In the genomic region with DNA sequence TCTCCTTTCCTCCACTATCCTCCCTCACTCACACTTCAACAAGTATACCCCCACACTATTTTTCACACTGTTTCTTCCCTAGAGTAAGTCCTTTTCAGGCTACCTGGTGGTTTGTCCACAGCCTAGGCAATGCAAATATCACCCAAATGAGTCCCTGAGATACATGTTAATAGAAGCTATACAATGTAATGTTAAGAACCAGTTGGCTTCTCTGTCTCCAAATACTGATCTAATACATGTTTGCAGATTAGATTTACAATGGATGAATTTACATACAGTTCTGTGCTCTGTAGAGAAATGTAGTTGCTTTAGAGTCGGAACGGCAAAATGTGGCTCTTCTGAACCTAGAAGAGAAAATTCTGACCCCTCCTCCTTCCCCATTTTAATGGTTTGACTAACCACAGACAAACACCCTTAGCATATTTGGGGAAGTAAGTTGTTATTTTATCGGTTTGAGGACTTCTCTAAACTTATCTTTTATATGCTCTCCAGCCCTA, we compare ENCODE assay signal across 8 cellular contexts.
DNase-seq lines count a peak whose midpoint lies in the region; ATAC-seq and TF ChIP-seq lines count a peak whose summit lies in the region.

No MANE protein-coding gene starts in this region.

- peaks cover 0 to 4% (median 3%) of the 10 kb centered on the region in 3 donors for H3K36me3 Mint-ChIP-seq in immature natural killer cell

- TF ChIP-seq EP300 in ovary (IDR thresholded peaks at IDR 0.05): no peak

- H3K4me1 ChIP-seq in OCI-LY1 (ENCODE audit: insufficient read depth, low read length, severe bottlenecking) (peaks cover 59% of the 10 kb centered on the region), ovary (ENCODE audit: insufficient read depth) (no peaks in the 10 kb centered on the region)

- H3K36me3 ChIP-seq in OCI-LY1 (ENCODE audit: insufficient read depth, low read length) (no peaks in the 10 kb centered on the region), ovary (no peaks in the 10 kb centered on the region)

- peak; percentile 38 for ATAC-seq in GM21737 (IDR thresholded peaks at IDR 0.05; ENCODE audit: unreplicated experiment)

- DNase-seq in GDM1 (lab: John Stamatoyannopoulos, UW) (peak; percentile 77), immature natural killer cell (peak; percentile 24 to 41 (median 37)), NCI-H187 (lab: John Stamatoyannopoulos, UW) (no peak), NCI-H2227 treated with DMSO at 0.1 percent for 48 hours (lab: John Stamatoyannopoulos, UW) (no peak), activated gamma-delta T cell (lab: John Stamatoyannopoulos, UW) (no peak), ovary (no peak)

- TF ChIP-seq POLR2A in ovary (IDR thresholded peaks at IDR 0.05): no peak

- WGBS in ovary, 3 donors: 84 to 89% (median 86%) methylated on average over 3 of the region's 3 CpGs

- no peaks in the 10 kb centered on the region for H3K9me3 ChIP-seq in OCI-LY1 (ENCODE audit: low read length)
- no peaks in the 10 kb centered on the region for H3K9me3 ChIP-seq in ovary

- H3K27me3 ChIP-seq in OCI-LY1 (ENCODE audit: insufficient read depth, low read length): no peaks in the 10 kb centered on the region
- H3K27me3 ChIP-seq in ovary: no peaks in the 10 kb centered on the region

- H2AFZ ChIP-seq in OCI-LY1 (ENCODE audit: low read length): peak overlapping the region; percentile 46; the same call in 1 of the 2 replicates

- H3K27ac Mint-ChIP-seq in immature natural killer cell: peak overlapping the region; percentile 88 to 97 (median 96)

- H3K9me2 ChIP-seq in OCI-LY1 (ENCODE audit: low read depth, low read length): no peaks in the 10 kb centered on the region

- TF ChIP-seq CTCF in OCI-LY1 (IDR thresholded peaks at IDR 0.05; ENCODE audit: low read length): no peak
- TF ChIP-seq CTCF in ovary (IDR thresholded peaks at IDR 0.05): no peak

- no peaks in the 10 kb centered on the region for H4K20me1 ChIP-seq in OCI-LY1 (ENCODE audit: insufficient read depth, low read length)

- intact Hi-C loops in ovary (cut with DNase I): no loop called here

- peaks cover 4 to 8% (median 5%) of the 10 kb centered on the region in 3 donors for H3K27me3 Mint-ChIP-seq in immature natural killer cell (ENCODE audit: low read depth in 3 of 3)

- H3K4me3 ChIP-seq in OCI-LY1 (ENCODE audit: low read depth, low read length, poor library complexity, severe bottlenecking): peak overlapping the region; percentile 49
- no peak overlapping the region for H3K4me3 ChIP-seq in ovary

- no peaks in the 10 kb centered on the region for H3K79me2 ChIP-seq in OCI-LY1 (ENCODE audit: insufficient read depth, low read length)

- no peaks in the 10 kb centered on the region for H3F3A ChIP-seq in OCI-LY1 (ENCODE audit: insufficient read depth, low read length)

- peak overlapping the region; percentile 81 to 94 (median 91) for H3K4me3 Mint-ChIP-seq in immature natural killer cell

- H3K9me3 Mint-ChIP-seq in immature natural killer cell: no peaks in the 10 kb centered on the region

- H3K9ac ChIP-seq in OCI-LY1 (ENCODE audit: low read length): peak overlapping the region; percentile 65

- H3K4me1 Mint-ChIP-seq in immature natural killer cell: peaks cover 54 to 93% of the 10 kb centered on the region in 2 donors

- peak overlapping the region; percentile 83 for H3K4me2 ChIP-seq in OCI-LY1 (ENCODE audit: low read length)

- H3K27ac ChIP-seq in OCI-LY1 (ENCODE audit: low read depth, low read length, poor library complexity, severe bottlenecking) (peak overlapping the region; percentile 93), ovary (no peak overlapping the region)

Comparison
In these comparisons a context has a peak if more than half of its experiments do, and no peak if none do; other contexts are left out.
1. DNase-seq: peak in GDM1 (single experiment) and immature natural killer cell (3 of 3); none in NCI-H187 (0 of 2), NCI-H2227 treated with DMSO at 0.1 percent for 48 hours (single experiment), activated gamma-delta T cell (single experiment) and ovary (0 of 5).